ENCODE assay signal across 27 cellular contexts in genomic region chr20:35674921-35675320, GRCh38.
"Had no signal": no experiment of that assay in that cellular context is flagged by ENCODE, and none has a peak within 500 bp of the region (broad histone marks: within the 10 kb centered on the region; RNA-seq: fewer than 3 reads in every experiment).

No MANE protein-coding gene starts in this region.

- H3K4me1 ChIP-seq: SJSA1 had no signal

- H3K4me3 Mint-ChIP-seq: activated B cell treated with CpG ODN at 0.5 μM for 24 hours; activated CD4-positive, alpha-beta memory T cell treated with anti-CD3 and anti-CD28 coated beads for 36 hours; activated naive CD4-positive, alpha-beta T cell treated with anti-CD3 and anti-CD28 coated beads, Interleukin-2, amount 10 ng/mL, durations not matched to agents 7 days and 5 days; activated naive CD8-positive, alpha-beta T cell; activated naive CD8-positive, alpha-beta T cell treated with anti-CD3 and anti-CD28 coated beads, Interleukin-2, amount 50 U/mL, for 24 hours; T-helper 1 cell treated with Interleukin-12 subunit alpha and Interleukin-12 subunit beta and Interleukin-4 antibody, amounts not matched to agents 30 μg/mL and 1 μg/mL, for 36 hours had no signal

- H3K4me3 ChIP-seq: cardiac muscle cell, K562, SJSA1 had no signal

- H3K27me3 Mint-ChIP-seq: activated B cell treated with CpG ODN at 0.5 μM for 24 hours; activated CD4-positive, alpha-beta memory T cell treated with anti-CD3 and anti-CD28 coated beads for 36 hours; activated naive CD4-positive, alpha-beta T cell treated with anti-CD3 and anti-CD28 coated beads, Interleukin-2, amount 10 ng/mL, durations not matched to agents 7 days and 5 days; activated naive CD8-positive, alpha-beta T cell; activated naive CD8-positive, alpha-beta T cell treated with anti-CD3 and anti-CD28 coated beads, Interleukin-2, amount 50 U/mL, for 24 hours had no signal

- H3K9me3 Mint-ChIP-seq: activated B cell treated with CpG ODN at 0.5 μM for 24 hours; activated CD4-positive, alpha-beta memory T cell treated with anti-CD3 and anti-CD28 coated beads for 36 hours; activated naive CD4-positive, alpha-beta T cell treated with anti-CD3 and anti-CD28 coated beads, Interleukin-2, amount 10 ng/mL, durations not matched to agents 7 days and 5 days; activated naive CD8-positive, alpha-beta T cell treated with anti-CD3 and anti-CD28 coated beads, Interleukin-2, amount 50 U/mL, for 24 hours; T-helper 1 cell treated with Interleukin-12 subunit alpha and Interleukin-12 subunit beta and Interleukin-4 antibody, amounts not matched to agents 30 μg/mL and 1 μg/mL, for 36 hours had no signal

- H3K27ac Mint-ChIP-seq: activated B cell treated with CpG ODN at 0.5 μM for 24 hours; activated CD4-positive, alpha-beta memory T cell treated with anti-CD3 and anti-CD28 coated beads for 36 hours; activated naive CD4-positive, alpha-beta T cell treated with anti-CD3 and anti-CD28 coated beads, Interleukin-2, amount 10 ng/mL, durations not matched to agents 7 days and 5 days; activated naive CD8-positive, alpha-beta T cell; activated naive CD8-positive, alpha-beta T cell treated with anti-CD3 and anti-CD28 coated beads, Interleukin-2, amount 50 U/mL, for 24 hours; T-helper 1 cell treated with Interleukin-12 subunit alpha and Interleukin-12 subunit beta and Interleukin-4 antibody, amounts not matched to agents 30 μg/mL and 1 μg/mL, for 36 hours had no signal

- ATAC-seq: activated naive CD8-positive, alpha-beta T cell treated with anti-CD3 and anti-CD28 coated beads, Interleukin-2, amount 50 U/mL, for 24 hours; K562; Panc1 had no signal

- DNase-seq: activated B cell treated with CpG ODN at 0.5 μM for 24 hours; activated CD4-positive, alpha-beta memory T cell treated with anti-CD3 and anti-CD28 coated beads for 36 hours; activated CD4-positive, alpha-beta T cell treated with anti-CD3 and anti-CD28 coated beads for 4 hours; activated CD4-positive, alpha-beta T cell treated with anti-CD3 and anti-CD28 coated beads, Interleukin-2, amount 50 U/mL, for 1 hour; activated CD4-positive, CD25-positive, alpha-beta regulatory T cell treated with anti-CD3 and anti-CD28 coated beads, Interleukin-2, amount 50 U/mL, for 72 hours; activated effector memory CD4-positive, alpha-beta T cell treated with Interleukin-2 at 50 U/mL for 16 hours; activated naive CD4-positive, alpha-beta T cell treated with anti-CD3 and anti-CD28 coated beads, Interleukin-2, amount 10 ng/mL, durations not matched to agents 7 days and 5 days; activated naive CD8-positive, alpha-beta T cell treated with anti-CD3 and anti-CD28 coated beads, Interleukin-2, amount 50 U/mL, for 24 hours; anterior cingulate cortex; brain microvascular endothelial cell; IMR-90; NCI-H1105; NCI-H1417 treated with DMSO at 0.1 percent for 48 hours; NCI-H187 treated with DMSO at 0.1 percent for 48 hours; NCI-H2081; NCI-H226; NCI-H446 treated with DMSO at 0.1 percent for 48 hours; NCI-H524 treated with DMSO at 0.1 percent for 48 hours; SHP77 treated with DMSO at 0.1 percent for 48 hours; SK-N-SH had no signal

- H3K4me2 ChIP-seq: SK-N-SH had no signal

- H3K27ac ChIP-seq: brain microvascular endothelial cell, cardiac muscle cell, SJSA1, VCaP had no signal

- H3K4me1 Mint-ChIP-seq: activated naive CD4-positive, alpha-beta T cell treated with anti-CD3 and anti-CD28 coated beads, Interleukin-2, amount 10 ng/mL, durations not matched to agents 7 days and 5 days; activated naive CD8-positive, alpha-beta T cell treated with anti-CD3 and anti-CD28 coated beads, Interleukin-2, amount 50 U/mL, for 24 hours had no signal

- H3K27me3 ChIP-seq: brain microvascular endothelial cell, cardiac muscle cell, SJSA1 had no signal

- H3K9me3 ChIP-seq: SJSA1, SK-N-SH had no signal
